In the genomic region with DNA sequence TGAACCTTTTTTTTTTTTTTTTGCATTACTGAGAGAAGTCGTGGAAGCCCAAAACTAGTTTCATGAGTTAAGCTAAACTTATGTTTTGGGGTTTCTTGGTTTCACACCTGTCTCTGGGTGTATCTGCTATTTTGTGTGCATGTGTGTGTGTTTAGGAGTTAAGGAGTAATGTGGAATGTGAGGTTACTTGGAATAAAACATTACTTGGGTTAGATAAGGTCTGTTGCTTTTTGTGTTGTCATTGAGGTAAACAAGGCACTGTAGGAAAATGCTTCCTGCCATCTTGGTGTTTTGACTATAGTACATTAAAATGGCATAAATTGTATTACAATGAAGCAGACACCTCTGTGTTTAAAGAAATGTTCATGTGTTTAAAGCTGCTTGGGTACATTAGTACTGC, we compare ENCODE assay signal across 15 cellular contexts. TPM values are rescaled to one million over a fixed set of nuclear protein-coding genes. Genes with fewer than 3 reads are reported as not detected.
DNase-seq lines count a peak whose midpoint lies in the region; ATAC-seq and TF ChIP-seq lines count a peak whose summit lies in the region.
"Had no signal": no experiment of that assay in that cellular context is flagged by ENCODE, and none has a peak within 500 bp of the region (broad histone marks: within the 10 kb centered on the region; RNA-seq: fewer than 3 reads in every experiment).

No MANE protein-coding gene starts in this region.

- CTCF ChIA-PET in activated CD4-positive, alpha-beta memory T cell treated with anti-CD3 and anti-CD28 coated beads, Interleukin-2, amount 10 ng/mL, durations not matched to agents 7 days and 5 days (lab: Charles Lee): interaction anchor here (1.2 to 4.7 kb wide), 8 partner anchors 8 to 150 kb away, joined by 3 to 66 read pairs (median 4); no protein-coding TSS in a partner anchor
- CTCF ChIA-PET in naive thymus-derived CD4-positive, alpha-beta T cell (lab: Charles Lee): interaction anchor here (0.6 to 3.0 kb wide), 2 partner anchors 13 to 47 kb away, joined by 4 to 10 read pairs; no protein-coding TSS in a partner anchor

- H3K27ac ChIP-seq in left ventricle myocardium inferior (replicated peaks) (peak overlapping the region; percentile 79), vagina (peak overlapping the region; percentile 63)
- H3K27ac ChIP-seq in naive thymus-derived CD4-positive, alpha-beta T cell (ENCODE audit: low read depth, low read length): no peak overlapping the region

- POLR2A ChIA-PET in activated CD4-positive, alpha-beta memory T cell treated with anti-CD3 and anti-CD28 coated beads, Interleukin-2, amount 10 ng/mL, durations not matched to agents 7 days and 5 days (lab: Charles Lee): interaction anchor here (1.0 to 20.6 kb wide), 5 partner anchors 17 to 549 kb away, joined by 3 to 512 read pairs (median 11); partner anchors contain the start of gene TTF2
- POLR2A ChIA-PET in naive thymus-derived CD4-positive, alpha-beta T cell (lab: Charles Lee): interaction anchor here (1.0 to 4.3 kb wide), 3 partner anchors 16 to 50 kb away, joined by 3 to 42 read pairs (median 12); no protein-coding TSS in a partner anchor

- ATAC-seq in left cardiac atrium (no peak), GM21447 (IDR thresholded peaks at IDR 0.05; ENCODE audit: unreplicated experiment) (no peak)
- no peak for ATAC-seq in naive thymus-derived CD4-positive, alpha-beta T cell

- H3K36me3 ChIP-seq in left ventricle myocardium inferior: no peaks in the 10 kb centered on the region
- H3K36me3 ChIP-seq in naive thymus-derived CD4-positive, alpha-beta T cell (ENCODE audit: control insufficient read depth in 2 of 3, insufficient read depth in 3 of 3, low read length in 3 of 3): no peaks in the 10 kb centered on the region
- H3K36me3 ChIP-seq in vagina: no peaks in the 10 kb centered on the region

- no peaks in the 10 kb centered on the region for H3K9me3 ChIP-seq in left ventricle myocardium inferior (replicated peaks)
- H3K9me3 ChIP-seq in naive thymus-derived CD4-positive, alpha-beta T cell (ENCODE audit: control insufficient read depth in 2 of 3, low read length in 3 of 3): no peaks in the 10 kb centered on the region
- no peaks in the 10 kb centered on the region for H3K9me3 ChIP-seq in vagina

- H3K36me3 Mint-ChIP-seq in activated CD4-positive, alpha-beta memory T cell treated with anti-CD3 and anti-CD28 coated beads, Interleukin-2, amount 10 ng/mL, durations not matched to agents 7 days and 5 days (ENCODE audit: low read depth): peaks cover 65% of the 10 kb centered on the region
- H3K36me3 Mint-ChIP-seq in naive thymus-derived CD4-positive, alpha-beta T cell: peaks cover 3 to 30% (median 15%) of the 10 kb centered on the region in 5 donors
- H3K36me3 Mint-ChIP-seq in osteocyte (ENCODE audit: unreplicated experiment): no peaks in the 10 kb centered on the region

- H3K27me3 ChIP-seq in left ventricle myocardium inferior (ENCODE audit: low read depth): no peaks in the 10 kb centered on the region
- no peaks in the 10 kb centered on the region for H3K27me3 ChIP-seq in naive thymus-derived CD4-positive, alpha-beta T cell (ENCODE audit: control insufficient read depth in 2 of 2, insufficient read depth in 2 of 2, low read length in 2 of 2)
- H3K27me3 ChIP-seq in vagina: no peaks in the 10 kb centered on the region

- peak overlapping the region; percentile 72 for H3K27ac Mint-ChIP-seq in activated CD4-positive, alpha-beta memory T cell treated with anti-CD3 and anti-CD28 coated beads, Interleukin-2, amount 10 ng/mL, durations not matched to agents 7 days and 5 days
- H3K27ac Mint-ChIP-seq in naive thymus-derived CD4-positive, alpha-beta T cell: peak overlapping the region in 2 of 9 donors; percentile 52 to 62
- no peak overlapping the region for H3K27ac Mint-ChIP-seq in osteocyte (ENCODE audit: unreplicated experiment)

- H3K4me3 ChIP-seq in left ventricle myocardium inferior: peak overlapping the region; percentile 87
- H3K4me3 ChIP-seq in naive thymus-derived CD4-positive, alpha-beta T cell (ENCODE audit: low read length): no peak overlapping the region
- peak overlapping the region in 1 of 2 donors; percentile 10 for H3K4me3 ChIP-seq in vagina

- peaks cover 71% of the 10 kb centered on the region for H3K4me1 Mint-ChIP-seq in activated CD4-positive, alpha-beta memory T cell treated with anti-CD3 and anti-CD28 coated beads, Interleukin-2, amount 10 ng/mL, durations not matched to agents 7 days and 5 days
- H3K4me1 Mint-ChIP-seq in naive thymus-derived CD4-positive, alpha-beta T cell: peaks cover 25 to 62% (median 44%) of the 10 kb centered on the region in 7 donors
- H3K4me1 Mint-ChIP-seq in osteocyte (ENCODE audit: unreplicated experiment): peaks cover 11% of the 10 kb centered on the region

- peak overlapping the region; percentile 97 for H3K4me3 Mint-ChIP-seq in activated CD4-positive, alpha-beta memory T cell treated with anti-CD3 and anti-CD28 coated beads, Interleukin-2, amount 10 ng/mL, durations not matched to agents 7 days and 5 days
- peak overlapping the region in 6 of 10 donors; percentile 28 to 99 (median 70) for H3K4me3 Mint-ChIP-seq in naive thymus-derived CD4-positive, alpha-beta T cell
- H3K4me3 Mint-ChIP-seq in osteocyte (ENCODE audit: unreplicated experiment): no peak overlapping the region

- TF ChIP-seq CTCF in left ventricle myocardium inferior (IDR thresholded peaks at IDR 0.05; ENCODE audit: borderline replicate concordance) (no peak), vagina (IDR thresholded peaks at IDR 0.05) (no peak), osteocyte (IDR thresholded peaks at IDR 0.05) (no peak)

- no peaks in the 10 kb centered on the region for H3K9me3 Mint-ChIP-seq in activated CD4-positive, alpha-beta memory T cell treated with anti-CD3 and anti-CD28 coated beads, Interleukin-2, amount 10 ng/mL, durations not matched to agents 7 days and 5 days
- H3K9me3 Mint-ChIP-seq in naive thymus-derived CD4-positive, alpha-beta T cell: no peaks in the 10 kb centered on the region
- H3K9me3 Mint-ChIP-seq in osteocyte (ENCODE audit: unreplicated experiment): no peaks in the 10 kb centered on the region

- H3K4me1 ChIP-seq in left ventricle myocardium inferior (peaks cover 87% of the 10 kb centered on the region), vagina (peaks cover 37% of the 10 kb centered on the region)
- peaks cover 20 to 47% of the 10 kb centered on the region in 2 donors for H3K4me1 ChIP-seq in naive thymus-derived CD4-positive, alpha-beta T cell (ENCODE audit: control insufficient read depth in 2 of 2, insufficient read depth in 2 of 2, low read length in 2 of 2)

- intact Hi-C loops in left ventricle myocardium inferior (cut with micrococcal nuclease) (no loop called here), left cardiac atrium (cut with DNase I) (loop anchor here (5.0 to 10.0 kb wide), 3 partner anchors 69 to 149 kb away; no protein-coding TSS in a partner anchor), vagina (cut with DNase I) (no loop called here)
- intact Hi-C loops in naive thymus-derived CD4-positive, alpha-beta T cell (cut with micrococcal nuclease): loop anchor here (5.0 to 10.0 kb wide), 8 partner anchors 96 to 1534 kb away; partner anchors contain the start of genes ATP1A1 (in 1 of the 2), CD101 (in 1 of the 2), CD2 (in 1 of the 2) and TRIM45 (in 1 of the 2)

- H3K27me3 Mint-ChIP-seq in activated CD4-positive, alpha-beta memory T cell treated with anti-CD3 and anti-CD28 coated beads, Interleukin-2, amount 10 ng/mL, durations not matched to agents 7 days and 5 days: peaks cover 7% of the 10 kb centered on the region
- peaks cover 0 to 20% (median 0%) of the 10 kb centered on the region in 5 donors for H3K27me3 Mint-ChIP-seq in naive thymus-derived CD4-positive, alpha-beta T cell
- peaks cover 55% of the 10 kb centered on the region for H3K27me3 Mint-ChIP-seq in osteocyte (ENCODE audit: unreplicated experiment)

- DNase-seq in left ventricle myocardium inferior (no peak), left cardiac atrium (no peak), vagina (ENCODE audit: extremely low spot score in 2 of 2) (no peak), putamen (ENCODE audit: low spot score) (no peak), osteocyte (ENCODE audit: extremely low spot score, unreplicated experiment) (no peak)
- DNase-seq in activated CD4-positive, alpha-beta memory T cell treated with anti-CD3 and anti-CD28 coated beads, Interleukin-2, amount 10 ng/mL, durations not matched to agents 7 days and 5 days: no peak
- no peak for DNase-seq in naive thymus-derived CD4-positive, alpha-beta T cell
- DNase-seq: activated T-cell treated with anti-CD3 and anti-CD28 coated beads, Interleukin-2, amount 50 U/mL, for 1 hour; EL; head of caudate nucleus; Kasumi-1; NCI-H2081 treated with DMSO at 0.1 percent for 48 hours; NCI-H774; occipital lobe had no signal

- TF ChIP-seq POLR2A in vagina (IDR thresholded peaks at IDR 0.05): no peak

RNA-seq across cellular contexts. Expression of gene TENT5C, which starts 2.9 kb away (rescaled TPM):
- 14.9 TPM for total RNA-seq in left ventricle myocardium inferior
- 10 to 100 TPM; 16.3 to 21.6 TPM for total RNA-seq in left cardiac atrium
- 10 to 100 TPM; 64.5 to 66.1 TPM for total RNA-seq in activated CD4-positive, alpha-beta memory T cell treated with anti-CD3 and anti-CD28 coated beads, Interleukin-2, amount 10 ng/mL, durations not matched to agents 7 days and 5 days
- 10 to 100 TPM in 3 of 5 experiments, 1 to 10 TPM in 2; 3.7 to 47.0 (median 12.9) TPM for total RNA-seq in naive thymus-derived CD4-positive, alpha-beta T cell
- 1 to 10 TPM in 1 of 2 donors, under 1 TPM in 1; 0.91 to 1.6 TPM for polyA plus RNA-seq in naive thymus-derived CD4-positive, alpha-beta T cell
- 4.2 TPM for total RNA-seq in vagina
- 0.05 and 0.08 TPM in 2 replicates for total RNA-seq in osteocyte

Comparison
In these comparisons a context has a peak if more than half of its experiments do, and no peak if none do; other contexts are left out.
1. intact Hi-C loops: an anchor here in left cardiac atrium (5.0 to 10.0 kb wide) and naive thymus-derived CD4-positive, alpha-beta T cell (5.0 to 10.0 kb wide); none called in left ventricle myocardium inferior and vagina.